17 cellular contexts compared by ENCODE assay signal in genomic region chr3:14378415-14378814, GRCh38. TPM values are rescaled to one million over a fixed set of nuclear protein-coding genes. Genes with fewer than 3 reads are reported as not detected.
DNase-seq lines count a peak whose midpoint lies in the region; ATAC-seq and TF ChIP-seq lines count a peak whose summit lies in the region.
"Had no signal": no experiment of that assay in that cellular context is flagged by ENCODE, and none has a peak within 500 bp of the region (broad histone marks: within the 10 kb centered on the region; RNA-seq: fewer than 3 reads in every experiment).

No MANE protein-coding gene starts in this region.

- H3K4me3 Mint-ChIP-seq in activated CD4-positive, alpha-beta memory T cell treated with anti-CD3 and anti-CD28 coated beads, Interleukin-2, amount 10 ng/mL, durations not matched to agents 7 days and 5 days: no peak overlapping the region
- no peak overlapping the region for H3K4me3 Mint-ChIP-seq in CD4-positive, alpha-beta T cell
- H3K4me3 Mint-ChIP-seq: stimulated activated naive CD8-positive, alpha-beta T cell treated with anti-CD3 and anti-CD28 coated beads, Interleukin-15, amount 100 ng/mL, for 72 hours had no signal

- ATAC-seq in GM18907 (IDR thresholded peaks at IDR 0.05; ENCODE audit: unreplicated experiment): peak; percentile 3
- no peak for ATAC-seq in lung (ENCODE audit: insufficient read depth, low FRiP score)
- no peak for ATAC-seq in CD4-positive, alpha-beta T cell (ENCODE audit: poor library complexity)
- no peak for ATAC-seq in aorta (ENCODE audit: low FRiP score)

- H3K27me3 ChIP-seq in lung (ENCODE audit: control insufficient read depth, insufficient read depth) (no peaks in the 10 kb centered on the region), aorta (ENCODE audit: control insufficient read depth in 1 of 2, insufficient read depth in 2 of 2, low read length in 1 of 2) (no peaks in the 10 kb centered on the region)
- no peaks in the 10 kb centered on the region for H3K27me3 ChIP-seq in CD4-positive, alpha-beta T cell (ENCODE audit: control insufficient read depth, insufficient read depth, low read length)
- H3K27me3 ChIP-seq: breast epithelium had no signal

- H3K36me3 ChIP-seq in lung (ENCODE audit: control insufficient read depth in 2 of 2, insufficient read depth in 2 of 2, low read length in 2 of 2) (no peaks in the 10 kb centered on the region), aorta (ENCODE audit: control insufficient read depth in 1 of 2, insufficient read depth in 2 of 2, low read length in 1 of 2) (no peaks in the 10 kb centered on the region)
- H3K36me3 ChIP-seq: breast epithelium had no signal

- H3K4me1 Mint-ChIP-seq in activated CD4-positive, alpha-beta memory T cell treated with anti-CD3 and anti-CD28 coated beads, Interleukin-2, amount 10 ng/mL, durations not matched to agents 7 days and 5 days: peaks cover 38% of the 10 kb centered on the region
- H3K4me1 Mint-ChIP-seq in CD4-positive, alpha-beta T cell (ENCODE audit: low read depth): peaks cover 17% of the 10 kb centered on the region

- H3K9me3 Mint-ChIP-seq in activated CD4-positive, alpha-beta memory T cell treated with anti-CD3 and anti-CD28 coated beads, Interleukin-2, amount 10 ng/mL, durations not matched to agents 7 days and 5 days: no peaks in the 10 kb centered on the region
- H3K9me3 Mint-ChIP-seq in CD4-positive, alpha-beta T cell: no peaks in the 10 kb centered on the region
- H3K9me3 Mint-ChIP-seq: stimulated activated naive CD8-positive, alpha-beta T cell treated with anti-CD3 and anti-CD28 coated beads, Interleukin-15, amount 100 ng/mL, for 72 hours had no signal

- CTCF ChIA-PET in activated CD4-positive, alpha-beta memory T cell treated with anti-CD3 and anti-CD28 coated beads, Interleukin-2, amount 10 ng/mL, durations not matched to agents 7 days and 5 days (lab: Charles Lee): interaction anchor here (0.9 to 2.8 kb wide), 2 partner anchors 24 to 253 kb away, joined by 3 to 17 read pairs; partner anchors contain the start of genes CHCHD4, SLC6A6 and TMEM43
- CTCF ChIA-PET in CD4-positive, alpha-beta T cell (lab: Charles Lee): no interaction called here

- H3K4me3 ChIP-seq in lung (no peak overlapping the region), aorta (ENCODE audit: low read length in 2 of 2) (no peak overlapping the region)
- H3K4me3 ChIP-seq: breast epithelium, SK-N-MC had no signal

- peaks cover 6% of the 10 kb centered on the region for H3K27me3 Mint-ChIP-seq in activated CD4-positive, alpha-beta memory T cell treated with anti-CD3 and anti-CD28 coated beads, Interleukin-2, amount 10 ng/mL, durations not matched to agents 7 days and 5 days
- H3K27me3 Mint-ChIP-seq in CD4-positive, alpha-beta T cell: no peaks in the 10 kb centered on the region
- H3K27me3 Mint-ChIP-seq: stimulated activated naive CD8-positive, alpha-beta T cell treated with anti-CD3 and anti-CD28 coated beads, Interleukin-15, amount 100 ng/mL, for 72 hours had no signal

- 88 to 93% methylated on average over 4 of the region's 4 CpGs for WGBS in lung, 2 donors
- 92 to 96% methylated on average over 4 of the region's 4 CpGs for WGBS in aorta, 2 donors

- H3K36me3 Mint-ChIP-seq in activated CD4-positive, alpha-beta memory T cell treated with anti-CD3 and anti-CD28 coated beads, Interleukin-2, amount 10 ng/mL, durations not matched to agents 7 days and 5 days (ENCODE audit: low read depth): peaks cover 6% of the 10 kb centered on the region
- H3K36me3 Mint-ChIP-seq in CD4-positive, alpha-beta T cell (ENCODE audit: low read depth): no peaks in the 10 kb centered on the region

- intact Hi-C loops in CD4-positive, alpha-beta T cell (cut with DNase I, micrococcal nuclease): no loop called here
- intact Hi-C loops in aorta (cut with DNase I): no loop called here

- peak overlapping the region; percentile 21 to 28 for H3K27ac ChIP-seq in lung (ENCODE audit: low read depth in 1 of 2, low read length in 1 of 2)
- H3K27ac ChIP-seq in CD4-positive, alpha-beta T cell (ENCODE audit: low read depth, low read length): no peak overlapping the region
- no peak overlapping the region for H3K27ac ChIP-seq in aorta (ENCODE audit: low read depth in 1 of 2, low read length in 2 of 2)
- H3K27ac ChIP-seq: breast epithelium, SK-N-MC had no signal

- no peaks in the 10 kb centered on the region for H3K9me3 ChIP-seq in lung (ENCODE audit: control insufficient read depth in 2 of 2, insufficient read depth in 1 of 2, low read length in 1 of 2)
- no peaks in the 10 kb centered on the region for H3K9me3 ChIP-seq in CD4-positive, alpha-beta T cell (ENCODE audit: control insufficient read depth, low read length)
- no peaks in the 10 kb centered on the region for H3K9me3 ChIP-seq in aorta (ENCODE audit: control insufficient read depth, low read length)
- H3K9me3 ChIP-seq: breast epithelium had no signal

- H3K4me1 ChIP-seq in lung (ENCODE audit: control insufficient read depth in 2 of 2, insufficient read depth in 2 of 2, low read length in 2 of 2): peaks cover 0 to 6% of the 10 kb centered on the region in 2 donors
- H3K4me1 ChIP-seq in aorta (ENCODE audit: control insufficient read depth in 1 of 2, insufficient read depth in 2 of 2, low read length in 2 of 2): no peaks in the 10 kb centered on the region
- H3K4me1 ChIP-seq: breast epithelium had no signal

- POLR2A ChIA-PET in activated CD4-positive, alpha-beta memory T cell treated with anti-CD3 and anti-CD28 coated beads, Interleukin-2, amount 10 ng/mL, durations not matched to agents 7 days and 5 days (lab: Charles Lee): interaction anchor here (1.4 to 3.2 kb wide), 4 partner anchors 24 to 200 kb away, joined by 7 to 17 read pairs (median 10); partner anchors contain the start of genes LSM3, SLC6A6 and XPC
- POLR2A ChIA-PET in CD4-positive, alpha-beta T cell (lab: Charles Lee): interaction anchor here (1.4 to 1.6 kb wide), 2 partner anchors 24 to 273 kb away, joined by 4 to 9 read pairs; partner anchors contain the start of genes CCDC174 and SLC6A6

- H3K27ac Mint-ChIP-seq in activated CD4-positive, alpha-beta memory T cell treated with anti-CD3 and anti-CD28 coated beads, Interleukin-2, amount 10 ng/mL, durations not matched to agents 7 days and 5 days: peak overlapping the region; percentile 88
- H3K27ac Mint-ChIP-seq in CD4-positive, alpha-beta T cell: no peak overlapping the region

- DNase-seq in AG08395 (ENCODE audit: low spot score): peak; percentile 37
- no peak for DNase-seq in activated CD4-positive, alpha-beta memory T cell treated with anti-CD3 and anti-CD28 coated beads, Interleukin-2, amount 10 ng/mL, durations not matched to agents 7 days and 5 days
- no peak for DNase-seq in lung (ENCODE audit: low spot score)
- DNase-seq in CD4-positive, alpha-beta T cell: no peak
- no peak for DNase-seq in aorta
- DNase-seq in NCI-H345 treated with DMSO at 0.1 percent for 48 hours (lab: John Stamatoyannopoulos, UW; ENCODE audit: unreplicated experiment): no peak
- DNase-seq in NOMO-1 treated with DMSO at 0.1 percent for 48 hours (lab: John Stamatoyannopoulos, UW; ENCODE audit: unreplicated experiment): no peak
- DNase-seq: activated gamma-delta T cell; DMS153; left colon; NCI-H146; NCI-H446 treated with DMSO at 0.1 percent for 48 hours; stimulated activated CD4-positive, alpha-beta T cell treated with anti-CD3 and anti-CD28 coated beads, Interleukin-12 subunit alpha, Interleukin-12 subunit beta, amount 100 ng/mL, for 4 hours had no signal

- TF ChIP-seq CTCF in lung (IDR thresholded peaks at IDR 0.05; ENCODE audit: control extremely low read depth, extremely low read depth): no peak
- no peak for TF ChIP-seq CTCF in CD4-positive, alpha-beta T cell (IDR thresholded peaks at IDR 0.05)

RNA-seq across cellular contexts. Expression of gene SLC6A6, which starts 24.0 kb away (rescaled TPM):
- total RNA-seq in activated CD4-positive, alpha-beta memory T cell treated with anti-CD3 and anti-CD28 coated beads, Interleukin-2, amount 10 ng/mL, durations not matched to agents 7 days and 5 days: 10 to 100 TPM; 59.0 to 61.5 TPM
- total RNA-seq in lung: 10 to 100 TPM; 63.0 to 96.3 TPM
- 10 to 100 TPM; 16.1 to 51.8 TPM for polyA plus RNA-seq in lung
- 10 to 100 TPM; 27.8 to 31.2 TPM for total RNA-seq in CD4-positive, alpha-beta T cell
- total RNA-seq in aorta: 10 to 100 TPM; 36.5 to 62.2 TPM
- polyA plus RNA-seq in aorta: 1 to 10 TPM; 5.3 to 6.1 TPM

Comparison
In these comparisons a context has a peak if more than half of its experiments do, and no peak if none do; other contexts are left out.
1. H3K27ac ChIP-seq: peak in lung (2 of 2); none in CD4-positive, alpha-beta T cell (single experiment) and aorta (0 of 2).